In the genomic region with DNA sequence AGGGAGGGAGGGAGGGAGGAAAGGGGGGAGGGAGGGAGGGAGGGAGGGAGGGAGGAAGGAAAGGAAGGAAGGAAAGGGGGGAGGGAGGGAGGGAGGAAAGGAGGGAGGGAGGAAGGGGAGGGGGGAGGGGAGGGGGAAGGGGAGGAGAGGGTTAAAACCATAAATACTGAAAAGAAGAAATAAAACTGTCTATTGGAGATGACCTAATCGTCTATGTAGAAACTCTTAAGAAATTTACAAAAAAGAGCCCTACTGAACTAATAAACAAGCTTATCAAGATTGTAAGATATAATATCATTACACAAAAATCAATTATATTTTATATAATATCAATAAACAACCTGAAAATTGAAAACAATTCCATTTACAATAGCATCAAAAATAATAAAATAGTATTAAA, we compare ENCODE assay signal across 18 cellular contexts.
"Had no signal": no experiment of that assay in that cellular context is flagged by ENCODE, and none has a peak within 500 bp of the region (broad histone marks: within the 10 kb centered on the region; RNA-seq: fewer than 3 reads in every experiment).

No MANE protein-coding gene starts in this region.

- ATAC-seq: mucosa of descending colon; naive thymus-derived CD4-positive, alpha-beta T cell; natural killer cell treated with Interleukin-12 subunit alpha and Interleukin-12 subunit beta and Interleukin-15 and Interleukin-18, amount 100 ng/mL, for 72 hours; right cardiac atrium; stimulated activated effector memory CD8-positive, alpha-beta T cell treated with anti-CD3 and anti-CD28 coated beads, Interleukin-12 subunit alpha, Interleukin-12 subunit beta, amount 100 ng/mL, for 72 hours had no signal

- FAIRE-seq: small intestine had no signal

- DNase-seq: islet precursor cell; left ventricle myocardium inferior; mesendoderm; midbrain; mucosa of descending colon; naive thymus-derived CD4-positive, alpha-beta T cell; ovary; posterior cingulate gyrus; retina; right cardiac atrium; sigmoid colon; small intestine; spleen; stimulated activated CD4-positive, alpha-beta T cell treated with anti-CD3 and anti-CD28 coated beads, Interleukin-4, amount 100 ng/mL, for 24 hours; stimulated activated naive CD4-positive, alpha-beta T cell; uterus had no signal
